29 cellular contexts compared by ENCODE assay signal in the genomic region with DNA sequence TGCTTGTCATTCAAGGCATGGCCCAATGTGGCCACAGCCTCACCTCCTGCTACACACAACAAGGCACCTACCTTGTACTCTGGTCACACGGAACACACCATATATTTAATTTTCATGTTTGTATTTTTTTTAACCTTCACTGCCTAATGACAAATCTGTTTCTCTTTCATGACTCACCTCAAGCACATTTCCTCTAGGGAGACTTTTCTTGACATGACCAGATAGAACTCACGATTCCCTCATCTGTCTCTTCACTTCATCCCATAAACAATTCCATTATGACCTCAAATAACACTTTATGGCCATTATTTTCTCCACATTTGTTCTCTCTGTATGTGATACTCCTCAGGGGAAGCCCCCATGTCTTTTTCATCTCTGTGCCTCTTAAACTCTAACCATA. TPM values are rescaled to one million over a fixed set of nuclear protein-coding genes. Genes with fewer than 3 reads are reported as not detected.
DNase-seq lines count a peak whose midpoint lies in the region; ATAC-seq and TF ChIP-seq lines count a peak whose summit lies in the region.
"Had no signal": no experiment of that assay in that cellular context is flagged by ENCODE, and none has a peak within 500 bp of the region (broad histone marks: within the 10 kb centered on the region; RNA-seq: fewer than 3 reads in every experiment).

No MANE protein-coding gene starts in this region.

- H2BK15ac ChIP-seq in IMR-90 (ENCODE audit: low read depth, low read length): peak overlapping the region; percentile 81; the same call in 1 of the 3 replicates

- CTCF ChIA-PET in Calu3 (lab: Charles Lee): no interaction called here
- CTCF ChIA-PET in IMR-90 (lab: Yijun Ruan, JAX): no interaction called here

- POLR2A ChIA-PET in IMR-90 (lab: Charles Lee; ENCODE audit: unreplicated experiment): no interaction called here

- BruUV-seq in Calu3 (replicated peaks; lab: Mats Ljungman, UMichigan) (no TSS peak), IMR-90 (replicated peaks; lab: Mats Ljungman, UMichigan) (no TSS peak)

- H3K4me1 Mint-ChIP-seq in Calu3 (ENCODE audit: low read depth, unreplicated experiment): no peaks in the 10 kb centered on the region
- H3K4me1 Mint-ChIP-seq: activated B cell treated with CpG ODN at 0.5 μM for 24 hours; activated naive CD4-positive, alpha-beta T cell treated with anti-CD3 and anti-CD28 coated beads, Interleukin-2, amount 50 U/mL, for 24 hours; central memory CD8-positive, alpha-beta T cell; neural crest cell had no signal

- no peak for TF ChIP-seq RAD21 in IMR-90 (IDR thresholded peaks at IDR 0.05; ENCODE audit: low read length)

- in situ Hi-C loops in IMR-90 (cut with MboI; ENCODE audit: low sequenced_read_pairs): no loop called here

- H2AK5ac ChIP-seq in IMR-90 (ENCODE audit: low read depth, low read length): peak overlapping the region; percentile 61; the same call in 1 of the 2 replicates

- peaks cover 15% of the 10 kb centered on the region for H3K4me1 ChIP-seq in IMR-90 (ENCODE audit: control insufficient read depth, insufficient read depth, low read length)
- H3K4me1 ChIP-seq: gastrocnemius medialis, lower lobe of right lung, right lobe of liver, stomach, tibial artery had no signal

- peaks cover 0 to 11% of the 10 kb centered on the region in 2 experiments; a peak in 1 of 4 replicates for H3K79me1 ChIP-seq in IMR-90 (ENCODE audit: low read depth in 1 of 2, low read length in 2 of 2)

- no peak overlapping the region for H3K56ac ChIP-seq in IMR-90 (ENCODE audit: extremely low read depth, insufficient read depth, low read length)

- no peak overlapping the region for H3K27ac ChIP-seq in IMR-90 (ENCODE audit: insufficient read depth, low read length)
- H3K27ac ChIP-seq: epithelial cell of prostate, gastrocnemius medialis, lower lobe of right lung, right lobe of liver, stomach, tibial artery had no signal

- H3K9ac ChIP-seq in IMR-90 (ENCODE audit: low read depth, low read length): no peak overlapping the region

- intact Hi-C loops in Calu3 (cut with micrococcal nuclease; ENCODE audit: unreplicated experiment) (no loop called here), IMR-90 (cut with micrococcal nuclease) (no loop called here)

- 8% methylated on average over 1 of the region's 2 CpGs; no CpG with 5 or more reads in 1 of the 2 experiments for WGBS in IMR-90 (ENCODE audit: extremely low coverage in 2 of 2, insufficient read length in 1 of 2), 2 experiments

- H3K36me3 Mint-ChIP-seq in Calu3 (ENCODE audit: insufficient read depth, unreplicated experiment): no peaks in the 10 kb centered on the region
- H3K36me3 Mint-ChIP-seq: activated naive CD4-positive, alpha-beta T cell treated with anti-CD3 and anti-CD28 coated beads, Interleukin-2, amount 50 U/mL, for 24 hours; CD4-positive, CD25-positive, alpha-beta regulatory T cell had no signal

- peaks cover 1% of the 10 kb centered on the region; the same call in 1 of the 2 replicates for H3K27me3 ChIP-seq in IMR-90 (ENCODE audit: control insufficient read depth, insufficient read depth, low read length)
- H3K27me3 ChIP-seq: gastrocnemius medialis, right lobe of liver, stomach, tibial artery had no signal

- DNase-seq in Calu3 (no peak), IMR-90 (peak; percentile 51), choroid plexus epithelial cell (ENCODE audit: low read depth) (peak; percentile 39), kidney tubule cell (ENCODE audit: low spot score) (peak; percentile 10), NCI-H146 treated with DMSO at 0.1 percent for 48 hours (lab: John Stamatoyannopoulos, UW; ENCODE audit: unreplicated experiment) (no peak), SKM-1 treated with dmso at 0.1 percent for 144 hours (lab: John Stamatoyannopoulos, UW; ENCODE audit: unreplicated experiment) (no peak)
- DNase-seq in stimulated activated CD4-positive, alpha-beta T cell treated with anti-CD3 and anti-CD28 coated beads, Interleukin-2, amount 100 ng/mL, for 48 hours: no peak
- DNase-seq: activated B cell treated with CpG ODN at 0.5 μM for 24 hours; anterior cingulate cortex; CD4-positive, CD25-positive, alpha-beta regulatory T cell; gastrocnemius medialis; hypothalamus; KG1; lower lobe of right lung; MV-4-11; NCI-H187 treated with DMSO at 0.1 percent for 48 hours; posterior cingulate gyrus; right lobe of liver; stimulated activated CD8-positive, alpha-beta memory T cell treated with anti-CD3 and anti-CD28 coated beads, Interleukin-4, amount 100 ng/mL, for 48 hours; stomach; T-helper 9 cell; tibial artery had no signal

- no peak overlapping the region for H4K8ac ChIP-seq in IMR-90 (ENCODE audit: low read depth in 2 of 2, low read length in 2 of 2)

- H2BK5ac ChIP-seq in IMR-90 (ENCODE audit: low read depth, low read length, poor library complexity, severe bottlenecking): peak overlapping the region; percentile 57

- no peak overlapping the region for H3K23ac ChIP-seq in IMR-90 (ENCODE audit: low read depth, low read length)

- peaks cover 10% of the 10 kb centered on the region for H3K9me1 ChIP-seq in IMR-90 (ENCODE audit: insufficient read depth, low read length)

- ATAC-seq in IMR-90 (ENCODE audit: low read depth) (no peak), GM19324 (IDR thresholded peaks at IDR 0.05; ENCODE audit: low FRiP score, unreplicated experiment) (no peak)
- ATAC-seq: gastrocnemius medialis, GM23338, lower lobe of right lung, right lobe of liver had no signal

- H3K18ac ChIP-seq in IMR-90 (ENCODE audit: low read depth, low read length): peak overlapping the region; percentile 41; the same call in 1 of the 2 replicates

- H3K4me3 ChIP-seq in IMR-90 (ENCODE audit: insufficient read depth, low read depth, low read length) (no peak overlapping the region), choroid plexus epithelial cell (ENCODE audit: low read depth, low read length) (no peak overlapping the region)
- H3K4me3 ChIP-seq: gastrocnemius medialis, GM23338, lower lobe of right lung, right lobe of liver, stomach, tibial artery had no signal

- H3K4me3 Mint-ChIP-seq in Calu3 (ENCODE audit: low read depth, unreplicated experiment): no peak overlapping the region
- H3K4me3 Mint-ChIP-seq: activated B cell treated with CpG ODN at 0.5 μM for 24 hours; activated naive CD4-positive, alpha-beta T cell treated with anti-CD3 and anti-CD28 coated beads, Interleukin-2, amount 50 U/mL, for 24 hours; activated T-helper 1 cell treated with anti-CD3 and anti-CD28 coated beads, Interleukin-12 subunit alpha, Interleukin-12 subunit beta, Interleukin-2, Interleukin-4 antibody, amounts not matched to agents 30 ng/mL and 10 ng/mL and 1 ng/mL, durations not matched to agents 14 hours and 24 hours and 36 hours; CD4-positive, CD25-positive, alpha-beta regulatory T cell; central memory CD8-positive, alpha-beta T cell; GM23338; neural crest cell had no signal

- H3K9me3 Mint-ChIP-seq in Calu3 (ENCODE audit: low read depth, unreplicated experiment): no peaks in the 10 kb centered on the region
- H3K9me3 Mint-ChIP-seq: activated B cell treated with CpG ODN at 0.5 μM for 24 hours; activated naive CD4-positive, alpha-beta T cell treated with anti-CD3 and anti-CD28 coated beads, Interleukin-2, amount 50 U/mL, for 24 hours; activated T-helper 1 cell treated with anti-CD3 and anti-CD28 coated beads, Interleukin-12 subunit alpha, Interleukin-12 subunit beta, Interleukin-2, Interleukin-4 antibody, amounts not matched to agents 30 ng/mL and 10 ng/mL and 1 ng/mL, durations not matched to agents 14 hours and 24 hours and 36 hours; CD4-positive, CD25-positive, alpha-beta regulatory T cell; central memory CD8-positive, alpha-beta T cell; GM23338; neural crest cell had no signal

- no peak for TF ChIP-seq POLR2A in IMR-90 (IDR thresholded peaks at IDR 0.05; ENCODE audit: low read depth, low read length)

- TF ChIP-seq CTCF in Calu3 (IDR thresholded peaks at IDR 0.05; ENCODE audit: unreplicated experiment) (no peak), IMR-90 (conservative IDR thresholded peaks at IDR 0.05; ENCODE audit: low read depth, low read length) (no peak), choroid plexus epithelial cell (conservative IDR thresholded peaks at IDR 0.05; ENCODE audit: low read depth, low read length) (no peak)

- peak overlapping the region; percentile 57 for H3K27ac Mint-ChIP-seq in Calu3 (ENCODE audit: unreplicated experiment)
- H3K27ac Mint-ChIP-seq: activated B cell treated with CpG ODN at 0.5 μM for 24 hours; activated naive CD4-positive, alpha-beta T cell treated with anti-CD3 and anti-CD28 coated beads, Interleukin-2, amount 50 U/mL, for 24 hours; activated T-helper 1 cell treated with anti-CD3 and anti-CD28 coated beads, Interleukin-12 subunit alpha, Interleukin-12 subunit beta, Interleukin-2, Interleukin-4 antibody, amounts not matched to agents 30 ng/mL and 10 ng/mL and 1 ng/mL, durations not matched to agents 14 hours and 24 hours and 36 hours; CD4-positive, CD25-positive, alpha-beta regulatory T cell; GM23338 had no signal

- H4K20me1 ChIP-seq in IMR-90 (ENCODE audit: insufficient read depth, low read length): no peaks in the 10 kb centered on the region

- peaks cover 43% of the 10 kb centered on the region for H3K27me3 Mint-ChIP-seq in Calu3 (ENCODE audit: unreplicated experiment)
- H3K27me3 Mint-ChIP-seq: activated B cell treated with CpG ODN at 0.5 μM for 24 hours; activated naive CD4-positive, alpha-beta T cell treated with anti-CD3 and anti-CD28 coated beads, Interleukin-2, amount 50 U/mL, for 24 hours; CD4-positive, CD25-positive, alpha-beta regulatory T cell; central memory CD8-positive, alpha-beta T cell had no signal

- H3K9me3 ChIP-seq in IMR-90 (ENCODE audit: control insufficient read depth, insufficient read depth, low read length): no peaks in the 10 kb centered on the region
- H3K9me3 ChIP-seq: gastrocnemius medialis, lower lobe of right lung, right lobe of liver, stomach, tibial artery had no signal

- H3K36me3 ChIP-seq in IMR-90 (ENCODE audit: control insufficient read depth, insufficient read depth, low read length): no peaks in the 10 kb centered on the region
- H3K36me3 ChIP-seq: gastrocnemius medialis, lower lobe of right lung, right lobe of liver, stomach, tibial artery had no signal

- no peak overlapping the region; the same call in 1 of the 2 replicates for H4K5ac ChIP-seq in IMR-90 (ENCODE audit: low read depth, low read length)

- peak overlapping the region; percentile 63 for H2BK120ac ChIP-seq in IMR-90 (ENCODE audit: low read depth, low read length)

- H2AK9ac ChIP-seq in IMR-90 (replicated peaks; ENCODE audit: low read depth, low read length, poor library complexity): no peak overlapping the region

- H3K4ac ChIP-seq in IMR-90 (ENCODE audit: low read depth, low read length): peak overlapping the region; percentile 60

- H4K91ac ChIP-seq in IMR-90 (ENCODE audit: insufficient read depth, low read depth, low read length): peak overlapping the region; percentile 50; the same call in 1 of the 2 replicates

- H2BK20ac ChIP-seq in IMR-90 (ENCODE audit: low read depth, low read length): peak overlapping the region; percentile 91

- dilution Hi-C loops in IMR-90 (cut with HindIII; ENCODE audit: low sequenced_read_pairs, unreplicated experiment): no loop called here

- H3K4me2 ChIP-seq in IMR-90 (ENCODE audit: low read depth, low read length): no peak overlapping the region; the same call in 1 of the 2 replicates
- H3K4me2 ChIP-seq: GM23338 had no signal

- H3K14ac ChIP-seq in IMR-90 (replicated peaks; ENCODE audit: low read depth, low read length): peak overlapping the region; percentile 48; the same call in 1 of the 2 replicates

- H2AFZ ChIP-seq in IMR-90 (replicated peaks; ENCODE audit: low read length, poor library complexity): no peak overlapping the region
- H2AFZ ChIP-seq: GM23338 had no signal

RNA-seq across cellular contexts. Expression of a gene that starts 11.1 kb away (rescaled TPM):
- total RNA-seq in Calu3 (2022) (0.39 and 0.66 TPM in 2 replicates), IMR-90 (2012; rRNA removed) (6.9 and 7.0 TPM in 2 replicates)
- 6.4 and 7.9 TPM in 2 replicates for polyA plus RNA-seq in IMR-90 (2012; rRNA removed)
- 2.2 and 2.4 TPM in 2 replicates for polyA plus RNA-seq in IMR-90 (2012; cell fraction: cytosol; rRNA removed)
- polyA plus RNA-seq in IMR-90 (2012; cell fraction: nucleus; rRNA removed; ENCODE audit: low replicate concordance): 17.0 and 27.1 TPM in 2 replicates
- total RNA-seq: lower lobe of right lung, right lobe of liver had no signal
- polyA plus RNA-seq: GM23338 had no signal

Comparison
In these comparisons a context has a peak if more than half of its experiments do, and no peak if none do; other contexts are left out.
1. DNase-seq: peak in IMR-90 (single experiment), choroid plexus epithelial cell (single experiment) and kidney tubule cell (single experiment); none in Calu3 (single experiment), NCI-H146 treated with DMSO at 0.1 percent for 48 hours (single experiment), stimulated activated CD4-positive, alpha-beta T cell treated with anti-CD3 and anti-CD28 coated beads, Interleukin-2, amount 100 ng/mL, for 48 hours (0 of 2) and SKM-1 treated with dmso at 0.1 percent for 144 hours (single experiment).